ENCODE assay signal across 10 cellular contexts in the genomic region with DNA sequence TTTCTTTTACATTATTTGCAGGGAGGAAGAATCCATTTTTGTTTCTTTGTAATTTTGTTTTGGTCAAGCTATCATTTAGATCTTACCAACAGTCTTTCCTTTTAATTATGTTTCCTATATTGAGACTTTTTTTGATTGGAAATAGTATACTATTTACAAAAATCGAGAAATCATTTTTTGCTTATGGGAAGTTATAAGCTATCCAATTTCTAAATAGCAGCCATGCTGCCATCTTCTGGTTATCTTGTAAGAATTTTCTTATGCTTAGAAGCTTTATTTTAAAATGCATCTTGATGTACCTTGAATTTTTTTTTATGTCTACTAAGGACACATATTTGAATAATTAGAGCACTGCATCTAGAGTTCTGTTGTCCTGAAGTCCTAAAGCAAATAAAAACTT.
DNase-seq lines count a peak whose midpoint lies in the region; ATAC-seq and TF ChIP-seq lines count a peak whose summit lies in the region.
"Had no signal": no experiment of that assay in that cellular context is flagged by ENCODE, and none has a peak within 500 bp of the region (broad histone marks: within the 10 kb centered on the region; RNA-seq: fewer than 3 reads in every experiment).

No MANE protein-coding gene starts in this region.

- CTCF ChIA-PET in PC-3 (lab: Charles Lee), result interaction anchor here (0.7 to 3.0 kb wide), 3 partner anchors 44 to 184 kb away, joined by 4 to 17 read pairs (median 16); no protein-coding TSS in a partner anchor

- TF ChIP-seq CTCF in PC-3 (conservative IDR thresholded peaks at IDR 0.05; ENCODE audit: low read depth, low read length) (no peak; the same call in 1 of the 2 replicates), ovary (IDR thresholded peaks at IDR 0.05) (no peak)

- no peak overlapping the region for H3K27ac ChIP-seq in PC-3 (ENCODE audit: low read length)
- no peak overlapping the region for H3K27ac ChIP-seq in ovary

- H3K9me2 ChIP-seq in PC-3 (replicated peaks; ENCODE audit: low read length), result no peaks in the 10 kb centered on the region

- H3K4me2 ChIP-seq in PC-3 (ENCODE audit: low read length), result no peak overlapping the region

- H4K20me1 ChIP-seq in PC-3 (ENCODE audit: low read length), result no peaks in the 10 kb centered on the region

- 1 to 6% (median 5%) methylated on average over 1 of the region's 1 CpG for WGBS in ovary, 3 donors

- H3K9ac ChIP-seq in PC-3 (ENCODE audit: low read length), result no peak overlapping the region

- no peak overlapping the region for H2AFZ ChIP-seq in PC-3 (ENCODE audit: low read length)

- H3K4me3 ChIP-seq in PC-3 (ENCODE audit: low read length), result no peak overlapping the region
- no peak overlapping the region for H3K4me3 ChIP-seq in ovary

- TF ChIP-seq EP300 in ovary (IDR thresholded peaks at IDR 0.05), result no peak

- no peaks in the 10 kb centered on the region for H3K36me3 ChIP-seq in PC-3 (ENCODE audit: low read depth, low read length)
- H3K36me3 ChIP-seq in ovary, result no peaks in the 10 kb centered on the region

- H3K4me1 ChIP-seq in PC-3 (ENCODE audit: insufficient read depth, low read length) (no peaks in the 10 kb centered on the region), ovary (ENCODE audit: insufficient read depth) (no peaks in the 10 kb centered on the region)

- no peaks in the 10 kb centered on the region for H3F3A ChIP-seq in PC-3 (ENCODE audit: low read length, unreplicated experiment)

- no peaks in the 10 kb centered on the region for H3K79me2 ChIP-seq in PC-3 (ENCODE audit: low read length)

- no peak for TF ChIP-seq POLR2A in ovary (IDR thresholded peaks at IDR 0.05)

- DNase-seq in SIG-M5 treated with dmso at 0.1 percent for 504 hours (lab: John Stamatoyannopoulos, UW; ENCODE audit: unreplicated experiment), result peak; percentile 0
- no peak for DNase-seq in SIG-M5 (lab: John Stamatoyannopoulos, UW)
- DNase-seq in PC-3, result peak; percentile 25
- peak; percentile 3 for DNase-seq in fibroblast of gingiva (ENCODE audit: low read depth)
- peak; percentile 2 for DNase-seq in stromal cell of bone marrow (ENCODE audit: low read depth)
- no peak for DNase-seq in ovary
- no peak for DNase-seq in DMS114 treated with DMSO at 0.1 percent for 48 hours (lab: John Stamatoyannopoulos, UW; ENCODE audit: unreplicated experiment)
- DNase-seq: activated CD4-positive, alpha-beta memory T cell treated with anti-CD3 and anti-CD28 coated beads for 36 hours; stimulated activated naive B cell treated with anti-CD40 and anti-IgM and Interleukin-4, amounts not matched to agents 10 μg/mL and 1 μg/mL and 100 μg/mL, for 72 hours had no signal

- no TSS peak for BruUV-seq in PC-3 (replicated peaks; lab: Mats Ljungman, UMichigan)

- POLR2A ChIA-PET in PC-3 (lab: Charles Lee; ENCODE audit: unreplicated experiment), result interaction anchor here (0.6 kb wide), 2 partner anchors 19 to 178 kb away, joined by 3 read pairs; no protein-coding TSS in a partner anchor

- H3K9me3 ChIP-seq in PC-3 (ENCODE audit: low read length) (no peaks in the 10 kb centered on the region), ovary (no peaks in the 10 kb centered on the region)

- H3K27me3 ChIP-seq in PC-3 (ENCODE audit: low read length) (no peaks in the 10 kb centered on the region), ovary (no peaks in the 10 kb centered on the region)

- ATAC-seq in PC-3 (no peak), HG02678 (IDR thresholded peaks at IDR 0.05; ENCODE audit: unreplicated experiment) (no peak)
- ATAC-seq: stimulated activated naive B cell treated with anti-CD40 and anti-IgM and Interleukin-4, amounts not matched to agents 10 μg/mL and 1 μg/mL and 100 μg/mL, for 72 hours had no signal

- intact Hi-C loops in PC-3 (cut with micrococcal nuclease), result loop anchor here (5.0 kb wide), 2 partner anchors 121 to 151 kb away; no protein-coding TSS in a partner anchor
- intact Hi-C loops in ovary (cut with DNase I), result no loop called here

Comparison
In these comparisons a context has a peak if more than half of its experiments do, and no peak if none do; other contexts are left out.
1. DNase-seq: peak in SIG-M5 treated with dmso at 0.1 percent for 504 hours (single experiment), PC-3 (single experiment), fibroblast of gingiva (single experiment) and stromal cell of bone marrow (single experiment); none in SIG-M5 (single experiment), ovary (0 of 5) and DMS114 treated with DMSO at 0.1 percent for 48 hours (single experiment).